1 cellular context compared by ENCODE assay signal in genomic region chr5:173291722-173292658, GRCh38.
TF ChIP-seq lines count a peak whose summit lies in the region.

No MANE protein-coding gene starts in this region.

TF ChIP-seq in SK-N-SH, 30 proteins besides CTCF, POLR2A, EP300 and RAD21 (continued from another document):
- TF ChIP-seq MAX (IDR thresholded peaks at IDR 0.05; ENCODE audit: low read depth), result no peak
- no peak for TF ChIP-seq FOXJ3 (CRISPR knock-in tag; IDR thresholded peaks at IDR 0.05)
- no peak for TF ChIP-seq YY1 (IDR thresholded peaks at IDR 0.05; ENCODE audit: low read depth)
- no peak for TF ChIP-seq TEAD4 (IDR thresholded peaks at IDR 0.05; ENCODE audit: borderline replicate concordance, insufficient read depth)
- no peak for TF ChIP-seq FOXM1 (IDR thresholded peaks at IDR 0.05; ENCODE audit: low read depth)
